Comparison of ENCODE assay signal across 8 cellular contexts in the genomic region with DNA sequence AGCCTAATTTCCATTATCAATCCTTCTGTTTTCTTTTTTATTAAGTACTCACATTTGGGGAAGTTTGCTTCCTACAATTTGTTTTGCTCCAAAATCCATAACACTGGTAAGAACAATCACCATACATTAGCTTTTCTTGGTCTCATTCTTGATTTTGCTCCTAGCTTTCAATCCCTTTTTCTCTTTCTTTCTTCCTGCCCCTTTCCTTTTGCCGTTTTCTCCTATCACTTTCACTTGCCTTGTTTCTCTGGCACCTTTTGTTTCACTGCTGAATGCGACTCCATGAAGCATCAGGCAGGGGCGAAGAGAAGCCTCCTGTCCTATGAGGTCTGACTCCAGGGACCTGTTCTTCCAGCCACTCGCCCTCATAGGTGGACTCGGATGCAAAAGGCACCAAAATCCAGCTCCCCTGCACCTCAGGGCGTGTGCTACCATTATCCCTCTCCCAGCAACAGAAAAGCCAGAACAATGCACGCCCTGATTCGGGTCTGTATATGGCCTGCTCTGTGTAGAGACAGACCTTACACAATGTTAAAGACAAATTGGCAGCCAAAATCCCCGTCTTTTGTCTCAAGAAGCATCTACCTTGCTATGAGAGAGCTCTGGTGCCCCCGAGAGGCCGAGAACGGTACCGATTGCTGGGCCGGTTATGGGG.
DNase-seq lines count a peak whose midpoint lies in the region; ATAC-seq and TF ChIP-seq lines count a peak whose summit lies in the region.

No MANE protein-coding gene starts in this region.

- no peaks in the 10 kb centered on the region for H3K9me3 Mint-ChIP-seq in activated CD4-positive, alpha-beta memory T cell treated with anti-CD3 and anti-CD28 coated beads, Interleukin-2, amount 10 ng/mL, durations not matched to agents 7 days and 5 days
- peaks cover 3% of the 10 kb centered on the region for H3K9me3 Mint-ChIP-seq in progenitor cell of endocrine pancreas (ENCODE audit: low read depth)

- ATAC-seq in GM18502 (IDR thresholded peaks at IDR 0.05; ENCODE audit: poor library complexity, unreplicated experiment), result peak; percentile 76
- ATAC-seq in HG03196 (IDR thresholded peaks at IDR 0.05; ENCODE audit: unreplicated experiment), result peak; percentile 76
- no peak for ATAC-seq in GM21825 (IDR thresholded peaks at IDR 0.05; ENCODE audit: unreplicated experiment)

- H3K36me3 Mint-ChIP-seq in activated CD4-positive, alpha-beta memory T cell treated with anti-CD3 and anti-CD28 coated beads, Interleukin-2, amount 10 ng/mL, durations not matched to agents 7 days and 5 days (ENCODE audit: low read depth), result no peaks in the 10 kb centered on the region
- H3K36me3 Mint-ChIP-seq in progenitor cell of endocrine pancreas (ENCODE audit: insufficient read depth), result no peaks in the 10 kb centered on the region

- no peak overlapping the region for H3K27ac Mint-ChIP-seq in activated CD4-positive, alpha-beta memory T cell treated with anti-CD3 and anti-CD28 coated beads, Interleukin-2, amount 10 ng/mL, durations not matched to agents 7 days and 5 days
- no peak overlapping the region for H3K27ac Mint-ChIP-seq in progenitor cell of endocrine pancreas

- no peaks in the 10 kb centered on the region for H3K27me3 Mint-ChIP-seq in activated CD4-positive, alpha-beta memory T cell treated with anti-CD3 and anti-CD28 coated beads, Interleukin-2, amount 10 ng/mL, durations not matched to agents 7 days and 5 days
- peaks cover 17% of the 10 kb centered on the region for H3K27me3 Mint-ChIP-seq in progenitor cell of endocrine pancreas

- DNase-seq in Ammon's horn (ENCODE audit: low spot score) (peak; percentile 82), NCI-H2196 (lab: John Stamatoyannopoulos, UW; ENCODE audit: unreplicated experiment) (peak; percentile 92), head of caudate nucleus (peak; percentile 60 to 89 (median 82)), progenitor cell of endocrine pancreas (ENCODE audit: low spot score, unreplicated experiment) (peak; percentile 73)
- peak; percentile 23 for DNase-seq in activated CD4-positive, alpha-beta memory T cell treated with anti-CD3 and anti-CD28 coated beads, Interleukin-2, amount 10 ng/mL, durations not matched to agents 7 days and 5 days

- POLR2A ChIA-PET in activated CD4-positive, alpha-beta memory T cell treated with anti-CD3 and anti-CD28 coated beads, Interleukin-2, amount 10 ng/mL, durations not matched to agents 7 days and 5 days (lab: Charles Lee), result no interaction called here

- peak; percentile 84 for TF ChIP-seq CTCF in progenitor cell of endocrine pancreas (IDR thresholded peaks at IDR 0.05; ENCODE audit: unreplicated experiment)

- intact Hi-C loops in head of caudate nucleus (cut with DNase I), result loop anchor here (10.0 kb wide), 1 partner anchor 709 kb away; the partner anchor contains the start of gene EPHB1

- CTCF ChIA-PET in activated CD4-positive, alpha-beta memory T cell treated with anti-CD3 and anti-CD28 coated beads, Interleukin-2, amount 10 ng/mL, durations not matched to agents 7 days and 5 days (lab: Charles Lee), result interaction anchor here (1.2 kb wide), 1 partner anchor 13 kb away, joined by 3 read pairs; no protein-coding TSS in a partner anchor

- H3K4me1 Mint-ChIP-seq in activated CD4-positive, alpha-beta memory T cell treated with anti-CD3 and anti-CD28 coated beads, Interleukin-2, amount 10 ng/mL, durations not matched to agents 7 days and 5 days, result no peaks in the 10 kb centered on the region
- H3K4me1 Mint-ChIP-seq in progenitor cell of endocrine pancreas (ENCODE audit: low read depth), result no peaks in the 10 kb centered on the region

- no peak overlapping the region for H3K4me3 Mint-ChIP-seq in activated CD4-positive, alpha-beta memory T cell treated with anti-CD3 and anti-CD28 coated beads, Interleukin-2, amount 10 ng/mL, durations not matched to agents 7 days and 5 days
- no peak overlapping the region for H3K4me3 Mint-ChIP-seq in progenitor cell of endocrine pancreas (ENCODE audit: low read depth)

Comparison
In these comparisons a context has a peak if more than half of its experiments do, and no peak if none do; other contexts are left out.
1. DNase-seq: peak in every context shown above with its lines; median percentile 92 in NCI-H2196; 82 in Ammon's horn; 82 in head of caudate nucleus; 73 in progenitor cell of endocrine pancreas; 23 in activated CD4-positive, alpha-beta memory T cell treated with anti-CD3 and anti-CD28 coated beads, Interleukin-2, amount 10 ng/mL, durations not matched to agents 7 days and 5 days.